In the genomic region with DNA sequence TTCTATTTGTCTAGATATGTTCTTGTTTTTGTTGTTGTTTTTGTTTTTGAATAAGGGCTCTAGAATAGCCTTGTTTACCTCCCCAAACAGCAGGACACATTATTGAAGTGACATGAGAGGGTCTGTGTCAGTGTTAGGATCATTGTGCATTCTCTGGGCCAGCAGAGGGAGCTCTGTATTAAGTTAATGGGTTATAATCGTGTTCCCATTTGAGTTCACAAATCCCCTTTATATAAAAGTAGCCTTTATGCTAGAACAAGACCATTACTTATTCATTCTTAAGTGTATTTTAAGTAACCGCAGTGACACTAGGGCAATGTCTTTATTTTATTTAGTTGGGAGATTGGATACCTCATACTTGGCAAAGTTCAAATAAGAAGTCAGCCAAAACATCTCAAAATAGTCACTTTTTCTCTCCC, we compare ENCODE assay signal across 8 cellular contexts. TPM values are rescaled to one million over a fixed set of nuclear protein-coding genes. Genes with fewer than 3 reads are reported as not detected.
A peak's percentile ranks its signal among the peaks of the same experiment; 100 is the strongest.
DNase-seq lines count a peak whose midpoint lies in the region; ATAC-seq and TF ChIP-seq lines count a peak whose summit lies in the region.

No MANE protein-coding gene starts in this region.

- no peaks in the 10 kb centered on the region for H3K27me3 Mint-ChIP-seq in activated naive CD4-positive, alpha-beta T cell treated with anti-CD3 and anti-CD28 coated beads, Interleukin-2, amount 50 U/mL, for 24 hours

- no peaks in the 10 kb centered on the region for H3K9me2 ChIP-seq in OCI-LY7 (ENCODE audit: insufficient read depth, low read length)

- no TSS peak for BruUV-seq in OCI-LY7 (replicated peaks; lab: Mats Ljungman, UMichigan)

- CTCF ChIA-PET in OCI-LY7 (lab: Charles Lee; ENCODE audit: unreplicated experiment): interaction anchor here (0.7 kb wide), 1 partner anchor 37 kb away, joined by 3 read pairs; no protein-coding TSS in a partner anchor

- H3K4me1 Mint-ChIP-seq in activated naive CD4-positive, alpha-beta T cell treated with anti-CD3 and anti-CD28 coated beads, Interleukin-2, amount 50 U/mL, for 24 hours: peaks cover 80% of the 10 kb centered on the region

- H3K4me1 ChIP-seq in OCI-LY7 (ENCODE audit: insufficient read depth, low read length, poor library complexity, severe bottlenecking): no peaks in the 10 kb centered on the region

- intact Hi-C loops in OCI-LY7 (cut with micrococcal nuclease; ENCODE audit: unreplicated experiment) (loop anchor here (1.0 kb wide), 1 partner anchor 85 kb away; no protein-coding TSS in a partner anchor), posterior vena cava (cut with DNase I) (loop anchor here in 1 of 2 donors (2.0 kb wide), 1 partner anchor 82 kb away; no protein-coding TSS in a partner anchor)

- peak overlapping the region; percentile 49 for H3K27ac Mint-ChIP-seq in activated naive CD4-positive, alpha-beta T cell treated with anti-CD3 and anti-CD28 coated beads, Interleukin-2, amount 50 U/mL, for 24 hours

- peak; percentile 89 for DNase-seq in COLO829 (ENCODE audit: low spot score)
- DNase-seq in HT-29 (ENCODE audit: low spot score): peak; percentile 83
- DNase-seq in OCI-LY7 (ENCODE audit: low spot score): peak; percentile 65
- peak; percentile 42 for DNase-seq in germinal center (ENCODE audit: low spot score)
- DNase-seq in pons (ENCODE audit: low spot score): peak; percentile 93
- no peak for DNase-seq in posterior vena cava (ENCODE audit: low spot score)

- H3K9me3 ChIP-seq in OCI-LY7 (ENCODE audit: low read length): no peaks in the 10 kb centered on the region

- POLR2A ChIA-PET in OCI-LY7 (lab: Charles Lee): interaction anchor here (0.6 to 0.7 kb wide), 2 partner anchors 71 to 100 kb away, joined by 3 read pairs; no protein-coding TSS in a partner anchor

- H3K36me3 Mint-ChIP-seq in activated naive CD4-positive, alpha-beta T cell treated with anti-CD3 and anti-CD28 coated beads, Interleukin-2, amount 50 U/mL, for 24 hours: peaks cover 16% of the 10 kb centered on the region

- H4K20me1 ChIP-seq in OCI-LY7 (ENCODE audit: insufficient read depth, low read length): peaks cover 6% of the 10 kb centered on the region

- H2AFZ ChIP-seq in OCI-LY7 (ENCODE audit: low read length): no peak overlapping the region

- no peaks in the 10 kb centered on the region for H3K9me3 Mint-ChIP-seq in activated naive CD4-positive, alpha-beta T cell treated with anti-CD3 and anti-CD28 coated beads, Interleukin-2, amount 50 U/mL, for 24 hours

- peak; percentile 97 for TF ChIP-seq CTCF in OCI-LY7 (conservative IDR thresholded peaks at IDR 0.05; ENCODE audit: low read length)

- no peak overlapping the region for H3K27ac ChIP-seq in OCI-LY7 (ENCODE audit: low read depth, low read length, poor library complexity, severe bottlenecking)

- peaks cover 90% of the 10 kb centered on the region for H3K36me3 ChIP-seq in OCI-LY7 (ENCODE audit: insufficient read depth, low read length)

- ATAC-seq in GM18873 (IDR thresholded peaks at IDR 0.05; ENCODE audit: low FRiP score, unreplicated experiment): no peak

- no peak overlapping the region for H3K4me2 ChIP-seq in OCI-LY7 (ENCODE audit: low read length)

- H3K4me3 ChIP-seq in OCI-LY7 (ENCODE audit: low read depth, low read length, poor library complexity, severe bottlenecking): no peak overlapping the region

- H3K4me3 Mint-ChIP-seq in activated naive CD4-positive, alpha-beta T cell treated with anti-CD3 and anti-CD28 coated beads, Interleukin-2, amount 50 U/mL, for 24 hours: no peak overlapping the region

- H3K79me2 ChIP-seq in OCI-LY7 (ENCODE audit: insufficient read depth, low read depth, low read length): peaks cover 66% of the 10 kb centered on the region; the same call in 1 of the 2 replicates

RNA-seq across cellular contexts. Expression of a gene that starts 44.8 kb away (rescaled TPM):
- 23.1 and 27.1 TPM in 2 replicates for total RNA-seq in HT-29 (2014; rRNA removed; shearing (Covaris generic))
- total RNA-seq in OCI-LY7 (2014; rRNA removed; shearing (Covaris generic)): 67.9 and 80.4 TPM in 2 replicates
- total RNA-seq in OCI-LY7 (2022) (140 and 150 TPM in 2 replicates), posterior vena cava (10 to 100 TPM; 29.0 to 30.1 TPM)

RNA-seq across cellular contexts. Expression of a gene that starts 50.9 kb away (rescaled TPM):
- 80.5 and 85.2 TPM in 2 replicates for total RNA-seq in HT-29 (2014; rRNA removed; shearing (Covaris generic))
- total RNA-seq in OCI-LY7 (2014; rRNA removed; shearing (Covaris generic)): 35.2 and 38.6 TPM in 2 replicates
- 48.2 and 50.6 TPM in 2 replicates for total RNA-seq in OCI-LY7 (2022)
- total RNA-seq in posterior vena cava: 10 to 100 TPM in 1 of 2 donors, 1 to 10 TPM in 1; 7.3 to 12.3 TPM
